ENCODE assay signal across 1 cellular context in the genomic region with DNA sequence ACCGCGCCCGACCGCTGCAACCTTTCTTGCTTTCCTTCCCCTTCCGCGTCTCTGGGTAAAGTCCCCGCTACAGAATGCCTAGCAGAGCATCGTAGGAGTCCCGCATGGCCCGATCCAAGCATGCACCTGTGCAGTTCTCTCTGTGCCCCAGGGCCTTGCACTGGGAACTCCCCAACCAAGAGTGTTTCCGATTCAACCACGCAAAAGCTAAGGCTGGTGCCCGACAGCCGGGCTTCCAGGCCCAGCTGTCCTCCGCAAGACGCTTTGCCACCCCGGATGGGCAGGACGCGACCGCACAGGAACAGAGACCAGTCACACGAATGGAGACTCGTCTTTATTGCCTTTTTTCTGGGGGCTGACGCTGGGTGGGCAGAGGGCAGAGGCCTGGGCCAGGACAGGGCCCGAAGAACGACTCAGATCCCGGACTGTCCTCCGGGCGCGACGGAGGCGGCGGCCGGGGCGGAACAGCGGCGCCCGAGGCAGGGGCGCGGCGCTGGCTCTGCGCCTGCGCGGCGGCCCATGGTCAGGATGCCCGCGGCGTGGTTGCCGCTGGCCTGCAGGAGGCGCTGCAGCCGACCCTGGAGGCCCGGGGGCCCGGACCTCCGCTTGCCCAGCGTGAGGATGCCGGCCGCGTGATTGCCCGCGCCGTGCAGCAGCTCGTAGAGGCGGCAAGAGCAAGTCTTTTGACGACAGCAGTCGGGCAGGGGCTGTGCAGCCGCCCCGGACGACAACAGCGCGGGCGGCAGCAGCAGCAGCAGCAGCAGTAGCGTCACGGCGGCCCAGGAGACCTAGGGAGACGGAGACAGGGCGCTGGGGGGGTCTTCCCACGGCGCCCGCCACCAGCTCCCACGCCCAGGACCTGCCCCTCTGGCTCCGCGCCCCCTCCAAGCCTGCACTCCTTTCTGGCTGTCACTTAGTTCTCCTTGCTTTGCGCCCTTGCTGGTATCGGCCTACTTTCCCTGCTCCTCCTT.
TF ChIP-seq lines count a peak whose summit lies in the region.

No MANE protein-coding gene starts in this region.

TF ChIP-seq in HepG2, 621 proteins besides CTCF, POLR2A, EP300 and RAD21 (continued from another document and continues in another):
- TF ChIP-seq, protein P1, sequence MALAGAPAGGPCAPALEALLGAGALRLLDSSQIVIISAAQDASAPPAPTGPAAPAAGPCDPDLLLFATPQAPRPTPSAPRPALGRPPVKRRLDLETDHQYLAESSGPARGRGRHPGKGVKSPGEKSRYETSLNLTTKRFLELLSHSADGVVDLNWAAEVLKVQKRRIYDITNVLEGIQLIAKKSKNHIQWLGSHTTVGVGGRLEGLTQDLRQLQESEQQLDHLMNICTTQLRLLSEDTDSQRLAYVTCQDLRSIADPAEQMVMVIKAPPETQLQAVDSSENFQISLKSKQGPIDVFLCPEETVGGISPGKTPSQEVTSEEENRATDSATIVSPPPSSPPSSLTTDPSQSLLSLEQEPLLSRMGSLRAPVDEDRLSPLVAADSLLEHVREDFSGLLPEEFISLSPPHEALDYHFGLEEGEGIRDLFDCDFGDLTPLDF (CRISPR knock-in tag; IDR thresholded peaks at IDR 0.05): no peak; the same call in 1 of the 2 replicates
- TF ChIP-seq MAFG (CRISPR knock-in tag; IDR thresholded peaks at IDR 0.05): no peak
- TF ChIP-seq GABPA (IDR thresholded peaks at IDR 0.05; ENCODE audit: low read depth, low read length): no peak
- TF ChIP-seq GABPA (CRISPR knock-in tag; IDR thresholded peaks at IDR 0.05; ENCODE audit: low read depth): no peak
- TF ChIP-seq ADNP (CRISPR knock-in tag; IDR thresholded peaks at IDR 0.05): peak; percentile 74; the same call in 1 of the 2 replicates
- TF ChIP-seq ZNF577 (CRISPR knock-in tag; IDR thresholded peaks at IDR 0.05; ENCODE audit: borderline replicate concordance, low read depth): no peak
- TF ChIP-seq CBX2 (IDR thresholded peaks at IDR 0.05; ENCODE audit: low read depth, low read length): no peak
- 0 out of 2 replicates have a peak, but pooled peaks have one; percentile 29 for TF ChIP-seq CBX2 (CRISPR knock-in tag; IDR thresholded peaks at IDR 0.05; ENCODE audit: low read depth)
- no peak for TF ChIP-seq ZNF260 (CRISPR knock-in tag; IDR thresholded peaks at IDR 0.05; ENCODE audit: borderline replicate concordance, low read depth)
- TF ChIP-seq ZBTB37 (CRISPR knock-in tag; IDR thresholded peaks at IDR 0.05): no peak
- TF ChIP-seq NFYC (CRISPR knock-in tag; IDR thresholded peaks at IDR 0.05): no peak
- TF ChIP-seq, protein P2, sequence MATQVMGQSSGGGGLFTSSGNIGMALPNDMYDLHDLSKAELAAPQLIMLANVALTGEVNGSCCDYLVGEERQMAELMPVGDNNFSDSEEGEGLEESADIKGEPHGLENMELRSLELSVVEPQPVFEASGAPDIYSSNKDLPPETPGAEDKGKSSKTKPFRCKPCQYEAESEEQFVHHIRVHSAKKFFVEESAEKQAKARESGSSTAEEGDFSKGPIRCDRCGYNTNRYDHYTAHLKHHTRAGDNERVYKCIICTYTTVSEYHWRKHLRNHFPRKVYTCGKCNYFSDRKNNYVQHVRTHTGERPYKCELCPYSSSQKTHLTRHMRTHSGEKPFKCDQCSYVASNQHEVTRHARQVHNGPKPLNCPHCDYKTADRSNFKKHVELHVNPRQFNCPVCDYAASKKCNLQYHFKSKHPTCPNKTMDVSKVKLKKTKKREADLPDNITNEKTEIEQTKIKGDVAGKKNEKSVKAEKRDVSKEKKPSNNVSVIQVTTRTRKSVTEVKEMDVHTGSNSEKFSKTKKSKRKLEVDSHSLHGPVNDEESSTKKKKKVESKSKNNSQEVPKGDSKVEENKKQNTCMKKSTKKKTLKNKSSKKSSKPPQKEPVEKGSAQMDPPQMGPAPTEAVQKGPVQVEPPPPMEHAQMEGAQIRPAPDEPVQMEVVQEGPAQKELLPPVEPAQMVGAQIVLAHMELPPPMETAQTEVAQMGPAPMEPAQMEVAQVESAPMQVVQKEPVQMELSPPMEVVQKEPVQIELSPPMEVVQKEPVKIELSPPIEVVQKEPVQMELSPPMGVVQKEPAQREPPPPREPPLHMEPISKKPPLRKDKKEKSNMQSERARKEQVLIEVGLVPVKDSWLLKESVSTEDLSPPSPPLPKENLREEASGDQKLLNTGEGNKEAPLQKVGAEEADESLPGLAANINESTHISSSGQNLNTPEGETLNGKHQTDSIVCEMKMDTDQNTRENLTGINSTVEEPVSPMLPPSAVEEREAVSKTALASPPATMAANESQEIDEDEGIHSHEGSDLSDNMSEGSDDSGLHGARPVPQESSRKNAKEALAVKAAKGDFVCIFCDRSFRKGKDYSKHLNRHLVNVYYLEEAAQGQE (IDR thresholded peaks at IDR 0.05; ENCODE audit: borderline replicate concordance in 1 of 2, low read depth in 1 of 2, low read length in 2 of 2): peak in 1 of 2 experiments; percentile 50; a peak in 1 of 4 replicates
- TF ChIP-seq, protein P3, sequence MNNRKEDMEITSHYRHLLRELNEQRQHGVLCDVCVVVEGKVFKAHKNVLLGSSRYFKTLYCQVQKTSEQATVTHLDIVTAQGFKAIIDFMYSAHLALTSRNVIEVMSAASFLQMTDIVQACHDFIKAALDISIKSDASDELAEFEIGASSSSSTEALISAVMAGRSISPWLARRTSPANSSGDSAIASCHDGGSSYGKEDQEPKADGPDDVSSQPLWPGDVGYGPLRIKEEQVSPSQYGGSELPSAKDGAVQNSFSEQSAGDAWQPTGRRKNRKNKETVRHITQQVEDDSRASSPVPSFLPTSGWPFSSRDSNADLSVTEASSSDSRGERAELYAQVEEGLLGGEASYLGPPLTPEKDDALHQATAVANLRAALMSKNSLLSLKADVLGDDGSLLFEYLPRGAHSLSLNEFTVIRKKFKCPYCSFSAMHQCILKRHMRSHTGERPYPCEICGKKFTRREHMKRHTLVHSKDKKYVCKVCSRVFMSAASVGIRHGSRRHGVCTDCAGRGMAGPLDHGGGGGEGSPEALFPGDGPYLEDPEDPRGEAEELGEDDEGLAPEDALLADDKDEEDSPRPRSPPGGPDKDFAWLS (CRISPR knock-in tag; IDR thresholded peaks at IDR 0.05; ENCODE audit: borderline replicate concordance): no peak
- peak; percentile 80; the same call in 1 of the 2 replicates for TF ChIP-seq ZNF703 (CRISPR knock-in tag; IDR thresholded peaks at IDR 0.05; ENCODE audit: borderline replicate concordance)
- TF ChIP-seq ZFP91 (CRISPR knock-in tag; IDR thresholded peaks at IDR 0.05; ENCODE audit: borderline replicate concordance): peak; percentile 93
- TF ChIP-seq ZNF333 (CRISPR knock-in tag; IDR thresholded peaks at IDR 0.05; ENCODE audit: borderline replicate concordance): peak; percentile 64; the same call in 1 of the 2 replicates
- TF ChIP-seq ZNF816 (CRISPR knock-in tag; IDR thresholded peaks at IDR 0.05; ENCODE audit: borderline replicate concordance): no peak
- no peak for TF ChIP-seq RARG (CRISPR knock-in tag; IDR thresholded peaks at IDR 0.05; ENCODE audit: low read depth)
- TF ChIP-seq ZNF33A (CRISPR knock-in tag; IDR thresholded peaks at IDR 0.05; ENCODE audit: borderline replicate concordance): no peak
- TF ChIP-seq AKAP8 (CRISPR knock-in tag; IDR thresholded peaks at IDR 0.05): no peak
- peak; percentile 60; the same call in 1 of the 2 replicates for TF ChIP-seq GFI1 (CRISPR knock-in tag; IDR thresholded peaks at IDR 0.05; ENCODE audit: borderline replicate concordance)
- TF ChIP-seq REXO4 (CRISPR knock-in tag; IDR thresholded peaks at IDR 0.05; ENCODE audit: borderline replicate concordance): peak; percentile 95
- TF ChIP-seq ZNF276 (CRISPR knock-in tag; IDR thresholded peaks at IDR 0.05; ENCODE audit: low read depth): peak; percentile 94
- no peak for TF ChIP-seq GTF2F1 (IDR thresholded peaks at IDR 0.05; ENCODE audit: low read length)
- no peak; the same call in 1 of the 2 replicates for TF ChIP-seq TARDBP (CRISPR knock-in tag; IDR thresholded peaks at IDR 0.05)
- 0 out of 2 replicates have a peak, but pooled peaks have one; percentile 23 for TF ChIP-seq ZBTB1 (CRISPR knock-in tag; IDR thresholded peaks at IDR 0.05; ENCODE audit: borderline replicate concordance)
- peak; percentile 89 for TF ChIP-seq ZNF784 (CRISPR knock-in tag; IDR thresholded peaks at IDR 0.05; ENCODE audit: borderline replicate concordance)
- peak; percentile 79 for TF ChIP-seq GABPB1 (CRISPR knock-in tag; IDR thresholded peaks at IDR 0.05)
- TF ChIP-seq NR2F1 (CRISPR knock-in tag; IDR thresholded peaks at IDR 0.05): no peak
- peak; percentile 93 for TF ChIP-seq SALL1 (CRISPR knock-in tag; IDR thresholded peaks at IDR 0.05)
- TF ChIP-seq ZNF746 (CRISPR knock-in tag; IDR thresholded peaks at IDR 0.05): 0 out of 2 replicates have a peak, but pooled peaks have one; percentile 30
- peak; percentile 91 for TF ChIP-seq ZNF766 (CRISPR knock-in tag; IDR thresholded peaks at IDR 0.05; ENCODE audit: borderline replicate concordance)
- TF ChIP-seq CCDC6 (CRISPR knock-in tag; IDR thresholded peaks at IDR 0.05): peak; percentile 21; the same call in 1 of the 2 replicates
- peak; percentile 71 for TF ChIP-seq SPEN (CRISPR knock-in tag; IDR thresholded peaks at IDR 0.05; ENCODE audit: low read depth)
- TF ChIP-seq ZBTB2 (CRISPR knock-in tag; IDR thresholded peaks at IDR 0.05; ENCODE audit: low read depth): peak; percentile 44; the same call in 1 of the 2 replicates
- TF ChIP-seq, protein P4, sequence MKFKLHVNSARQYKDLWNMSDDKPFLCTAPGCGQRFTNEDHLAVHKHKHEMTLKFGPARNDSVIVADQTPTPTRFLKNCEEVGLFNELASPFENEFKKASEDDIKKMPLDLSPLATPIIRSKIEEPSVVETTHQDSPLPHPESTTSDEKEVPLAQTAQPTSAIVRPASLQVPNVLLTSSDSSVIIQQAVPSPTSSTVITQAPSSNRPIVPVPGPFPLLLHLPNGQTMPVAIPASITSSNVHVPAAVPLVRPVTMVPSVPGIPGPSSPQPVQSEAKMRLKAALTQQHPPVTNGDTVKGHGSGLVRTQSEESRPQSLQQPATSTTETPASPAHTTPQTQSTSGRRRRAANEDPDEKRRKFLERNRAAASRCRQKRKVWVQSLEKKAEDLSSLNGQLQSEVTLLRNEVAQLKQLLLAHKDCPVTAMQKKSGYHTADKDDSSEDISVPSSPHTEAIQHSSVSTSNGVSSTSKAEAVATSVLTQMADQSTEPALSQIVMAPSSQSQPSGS (CRISPR knock-in tag; IDR thresholded peaks at IDR 0.05): peak; percentile 50; the same call in 1 of the 2 replicates
- no peak; the same call in none of the 2 replicates for TF ChIP-seq TFE3 (CRISPR knock-in tag; IDR thresholded peaks at IDR 0.05)
- TF ChIP-seq ZNF326 (CRISPR knock-in tag; IDR thresholded peaks at IDR 0.05; ENCODE audit: borderline replicate concordance): no peak
